1 cellular context compared by ENCODE assay signal in genomic region chr16:30524575-30525571, GRCh38.
TF ChIP-seq lines count a peak whose summit lies in the region.

No MANE protein-coding gene starts in this region.

TF ChIP-seq in K562, 482 proteins besides CTCF, POLR2A, EP300 and RAD21:
- 0 out of 2 replicates have a peak, but pooled peaks have one; percentile 35 for TF ChIP-seq POLR2G (IDR thresholded peaks at IDR 0.05; ENCODE audit: low read depth, low read length)
- TF ChIP-seq PURB (CRISPR knock-in tag; IDR thresholded peaks at IDR 0.05; ENCODE audit: low read depth) = no peak
- 0 out of 2 replicates have a peak, but pooled peaks have one; percentile 44 for TF ChIP-seq TFAP4 (CRISPR knock-in tag; IDR thresholded peaks at IDR 0.05; ENCODE audit: borderline replicate concordance)
- TF ChIP-seq KDM5B (IDR thresholded peaks at IDR 0.05; ENCODE audit: insufficient replicate concordance, low read depth, low read length) = peak; percentile 4
- peak; percentile 33; the same call in 1 of the 2 replicates for TF ChIP-seq ZFX (CRISPR knock-in tag; IDR thresholded peaks at IDR 0.05)
- peak; percentile 40; the same call in 1 of the 2 replicates for TF ChIP-seq HNRNPL (IDR thresholded peaks at IDR 0.05; ENCODE audit: low read depth, low read length)
- TF ChIP-seq ZKSCAN1 (IDR thresholded peaks at IDR 0.05; ENCODE audit: low read depth, low read length) = 0 out of 2 replicates have a peak, but pooled peaks have one; percentile 0
- 0 out of 2 replicates have a peak, but pooled peaks have one; percentile 10 for TF ChIP-seq RNF2 (IDR thresholded peaks at IDR 0.05)
- no peak for TF ChIP-seq ZNF785 (CRISPR knock-in tag; IDR thresholded peaks at IDR 0.05)
- TF ChIP-seq HDAC8 (tag; IDR thresholded peaks at IDR 0.05) = no peak
- TF ChIP-seq ZBTB33 (CRISPR knock-in tag; IDR thresholded peaks at IDR 0.05) = peak; percentile 82
- TF ChIP-seq MTA3 (IDR thresholded peaks at IDR 0.05; ENCODE audit: borderline replicate concordance) = 0 out of 2 replicates have a peak, but pooled peaks have one; percentile 13
- peak in 1 of 2 experiments; percentile 61; a peak in 1 of 4 replicates for TF ChIP-seq MLLT1 (IDR thresholded peaks at IDR 0.05)
- TF ChIP-seq RBFOX2 (IDR thresholded peaks at IDR 0.05; ENCODE audit: low read depth, low read length) = peak; percentile 40
